8 cellular contexts compared by ENCODE assay signal in genomic region chr17:65785109-65785508, GRCh38.
A peak's percentile ranks its signal among the peaks of the same experiment; 100 is the strongest.
DNase-seq lines count a peak whose midpoint lies in the region; ATAC-seq and TF ChIP-seq lines count a peak whose summit lies in the region.

No MANE protein-coding gene starts in this region.

- H3K36me3 ChIP-seq in brain microvascular endothelial cell (replicated peaks): no peaks in the 10 kb centered on the region
- no peaks in the 10 kb centered on the region for H3K36me3 ChIP-seq in upper lobe of right lung

- H3K9me3 ChIP-seq in upper lobe of right lung: no peaks in the 10 kb centered on the region

- TF ChIP-seq CTCF in brain microvascular endothelial cell (IDR thresholded peaks at IDR 0.05; ENCODE audit: low read depth, low read length, missing control alignments) (no peak), upper lobe of right lung (IDR thresholded peaks at IDR 0.05) (no peak)

- peaks cover 13% of the 10 kb centered on the region for H3K4me1 ChIP-seq in upper lobe of right lung

- in situ Hi-C loops in KBM-7 (cut with MboI; ENCODE audit: low pct_unique_long_range_greater_than_20kb, low sequenced_read_pairs): no loop called here
- in situ Hi-C loops in brain microvascular endothelial cell (cut with HindIII; ENCODE audit: low pct_ligation_motif_present, low sequenced_read_pairs): no loop called here

- intact Hi-C loops in upper lobe of right lung (cut with DNase I): no loop called here

- peak; percentile 28 for DNase-seq in KBM-7
- DNase-seq in brain microvascular endothelial cell: peak; percentile 72
- DNase-seq in kidney glomerular epithelial cell (lab: John Stamatoyannopoulos, UW): peak; percentile 90
- DNase-seq in upper lobe of right lung: no peak
- DNase-seq in T1000 (lab: John Stamatoyannopoulos, UW): no peak
- no peak for DNase-seq in NCI-H82 (lab: John Stamatoyannopoulos, UW)

- H3K27ac ChIP-seq in brain microvascular endothelial cell (peak overlapping the region; percentile 81), upper lobe of right lung (no peak overlapping the region)

- no peaks in the 10 kb centered on the region for H3K27me3 ChIP-seq in brain microvascular endothelial cell (replicated peaks)
- H3K27me3 ChIP-seq in upper lobe of right lung: no peaks in the 10 kb centered on the region

- peak; percentile 76 for ATAC-seq in upper lobe of right lung
- no peak for ATAC-seq in HG03342 (IDR thresholded peaks at IDR 0.05; ENCODE audit: unreplicated experiment)
- no peak for ATAC-seq in HG03378 (IDR thresholded peaks at IDR 0.05; ENCODE audit: unreplicated experiment)

- no peak overlapping the region for H3K4me3 ChIP-seq in brain microvascular endothelial cell (ENCODE audit: low read depth, low read length)
- no peak overlapping the region for H3K4me3 ChIP-seq in upper lobe of right lung

Comparison
In these comparisons a context has a peak if more than half of its experiments do, and no peak if none do; other contexts are left out.
1. DNase-seq: peak in KBM-7 (single experiment), brain microvascular endothelial cell (single experiment) and kidney glomerular epithelial cell (single experiment); none in upper lobe of right lung (single experiment), T1000 (single experiment) and NCI-H82 (single experiment).